1 cellular context compared by ENCODE assay signal in the genomic region with DNA sequence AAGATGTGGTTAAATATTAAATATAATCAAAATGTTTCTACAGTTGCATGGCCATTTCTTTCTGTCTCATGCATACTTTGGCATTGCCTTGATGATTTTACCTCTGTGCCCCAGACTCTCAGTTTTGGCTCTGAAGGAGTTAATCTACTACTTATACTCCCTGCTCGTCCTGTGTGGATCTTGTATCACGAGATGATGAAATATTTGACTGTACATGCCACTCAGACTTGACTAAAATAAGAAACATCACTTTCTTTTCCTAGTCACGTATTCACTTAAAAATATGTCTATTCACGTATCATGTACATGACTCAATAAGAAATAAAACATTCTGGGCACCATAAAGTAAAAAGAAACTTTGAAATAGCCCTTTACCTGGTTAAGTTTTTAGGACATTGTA.
TF ChIP-seq lines count a peak whose summit lies in the region.

No MANE protein-coding gene starts in this region.

TF ChIP-seq in GM23338, 12 proteins besides CTCF, POLR2A, EP300 and RAD21 (continued from another document):
- TF ChIP-seq ZNF114 (CRISPR knock-in tag; IDR thresholded peaks at IDR 0.05) (no peak), POLR2AphosphoS5 (IDR thresholded peaks at IDR 0.05; ENCODE audit: low read depth) (no peak), CREB1 (CRISPR knock-in tag; IDR thresholded peaks at IDR 0.05; ENCODE audit: low read depth) (no peak), EZH2 (IDR thresholded peaks at IDR 0.05; ENCODE audit: low read depth, unreplicated experiment) (no peak), STAT1 (IDR thresholded peaks at IDR 0.05; ENCODE audit: unreplicated experiment) (no peak)
- TF ChIP-seq, protein P1, sequence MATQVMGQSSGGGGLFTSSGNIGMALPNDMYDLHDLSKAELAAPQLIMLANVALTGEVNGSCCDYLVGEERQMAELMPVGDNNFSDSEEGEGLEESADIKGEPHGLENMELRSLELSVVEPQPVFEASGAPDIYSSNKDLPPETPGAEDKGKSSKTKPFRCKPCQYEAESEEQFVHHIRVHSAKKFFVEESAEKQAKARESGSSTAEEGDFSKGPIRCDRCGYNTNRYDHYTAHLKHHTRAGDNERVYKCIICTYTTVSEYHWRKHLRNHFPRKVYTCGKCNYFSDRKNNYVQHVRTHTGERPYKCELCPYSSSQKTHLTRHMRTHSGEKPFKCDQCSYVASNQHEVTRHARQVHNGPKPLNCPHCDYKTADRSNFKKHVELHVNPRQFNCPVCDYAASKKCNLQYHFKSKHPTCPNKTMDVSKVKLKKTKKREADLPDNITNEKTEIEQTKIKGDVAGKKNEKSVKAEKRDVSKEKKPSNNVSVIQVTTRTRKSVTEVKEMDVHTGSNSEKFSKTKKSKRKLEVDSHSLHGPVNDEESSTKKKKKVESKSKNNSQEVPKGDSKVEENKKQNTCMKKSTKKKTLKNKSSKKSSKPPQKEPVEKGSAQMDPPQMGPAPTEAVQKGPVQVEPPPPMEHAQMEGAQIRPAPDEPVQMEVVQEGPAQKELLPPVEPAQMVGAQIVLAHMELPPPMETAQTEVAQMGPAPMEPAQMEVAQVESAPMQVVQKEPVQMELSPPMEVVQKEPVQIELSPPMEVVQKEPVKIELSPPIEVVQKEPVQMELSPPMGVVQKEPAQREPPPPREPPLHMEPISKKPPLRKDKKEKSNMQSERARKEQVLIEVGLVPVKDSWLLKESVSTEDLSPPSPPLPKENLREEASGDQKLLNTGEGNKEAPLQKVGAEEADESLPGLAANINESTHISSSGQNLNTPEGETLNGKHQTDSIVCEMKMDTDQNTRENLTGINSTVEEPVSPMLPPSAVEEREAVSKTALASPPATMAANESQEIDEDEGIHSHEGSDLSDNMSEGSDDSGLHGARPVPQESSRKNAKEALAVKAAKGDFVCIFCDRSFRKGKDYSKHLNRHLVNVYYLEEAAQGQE (IDR thresholded peaks at IDR 0.05; ENCODE audit: unreplicated experiment), result no peak
